ENCODE assay signal across 14 cellular contexts in the genomic region with DNA sequence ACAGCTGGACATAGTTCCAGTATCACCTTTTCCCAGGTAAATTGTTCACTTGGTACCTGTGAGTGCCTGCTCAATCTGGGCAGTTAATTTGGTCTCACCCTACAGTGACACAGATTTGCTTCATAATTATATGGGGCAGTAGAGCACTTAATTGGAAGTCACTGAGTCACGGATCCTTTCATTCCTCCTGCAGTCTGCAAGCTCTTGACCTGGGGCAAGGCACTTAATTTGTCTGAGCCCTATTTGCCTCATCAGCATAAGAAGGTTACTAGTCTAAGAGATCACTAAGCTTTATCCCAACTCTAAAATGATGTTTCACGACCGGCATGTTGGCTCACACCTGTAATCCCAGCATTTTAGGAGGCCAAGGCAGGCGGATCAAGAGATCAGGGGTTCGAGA.
"Had no signal": no experiment of that assay in that cellular context is flagged by ENCODE, and none has a peak within 500 bp of the region (broad histone marks: within the 10 kb centered on the region; RNA-seq: fewer than 3 reads in every experiment).

No MANE protein-coding gene starts in this region.

- H3K27ac ChIP-seq: breast epithelium, pancreas, tibial artery had no signal

- H3K27me3 ChIP-seq: breast epithelium, pancreas, tibial artery had no signal

- H3K27ac Mint-ChIP-seq: activated B cell treated with CpG ODN at 0.5 μM for 24 hours; activated CD8-positive, alpha-beta T cell treated with anti-CD3 and anti-CD28 coated beads for 36 hours; activated T-helper 17 cell treated with anti-CD3 and anti-CD28 coated beads, Interleukin-2, amount 50 U/mL, for 72 hours; naive B cell; stimulated activated naive B cell treated with anti-CD40 and anti-IgM and Interleukin-4, amounts not matched to agents 10 μg/mL and 1 μg/mL and 100 μg/mL, for 72 hours had no signal

- H3K4me3 ChIP-seq: breast epithelium, pancreas, tibial artery had no signal

- H3K9me3 ChIP-seq: pancreas had no signal

- H3K36me3 ChIP-seq: breast epithelium, pancreas had no signal

- H3K36me3 Mint-ChIP-seq: naive B cell had no signal

- H3K9me3 Mint-ChIP-seq: activated B cell treated with CpG ODN at 0.5 μM for 24 hours; activated CD8-positive, alpha-beta T cell treated with anti-CD3 and anti-CD28 coated beads for 36 hours; activated T-helper 17 cell treated with anti-CD3 and anti-CD28 coated beads, Interleukin-2, amount 50 U/mL, for 72 hours; stimulated activated naive B cell treated with anti-CD40 and anti-IgM and Interleukin-4, amounts not matched to agents 10 μg/mL and 1 μg/mL and 100 μg/mL, for 72 hours had no signal

- H3K27me3 Mint-ChIP-seq: activated B cell treated with CpG ODN at 0.5 μM for 24 hours; activated CD8-positive, alpha-beta T cell treated with anti-CD3 and anti-CD28 coated beads for 36 hours; activated T-helper 17 cell treated with anti-CD3 and anti-CD28 coated beads, Interleukin-2, amount 50 U/mL, for 72 hours; naive B cell; stimulated activated naive B cell treated with anti-CD40 and anti-IgM and Interleukin-4, amounts not matched to agents 10 μg/mL and 1 μg/mL and 100 μg/mL, for 72 hours had no signal

- H3K4me1 Mint-ChIP-seq: activated B cell treated with CpG ODN at 0.5 μM for 24 hours; activated T-helper 17 cell treated with anti-CD3 and anti-CD28 coated beads, Interleukin-2, amount 50 U/mL, for 72 hours; naive B cell; stimulated activated naive B cell treated with anti-CD40 and anti-IgM and Interleukin-4, amounts not matched to agents 10 μg/mL and 1 μg/mL and 100 μg/mL, for 72 hours had no signal

- H3K4me1 ChIP-seq: breast epithelium, pancreas, tibial artery had no signal

- DNase-seq: activated B cell treated with CpG ODN at 0.5 μM for 24 hours; activated CD4-positive, alpha-beta T cell treated with anti-CD3 and anti-CD28 coated beads for 48 hours; activated CD8-positive, alpha-beta T cell treated with anti-CD3 and anti-CD28 coated beads for 36 hours; activated naive CD4-positive, alpha-beta T cell treated with Interleukin-2 at 50 U/mL for 16 hours; cerebellar nuclear complex; erythroblast; naive B cell; pancreas; stimulated activated CD4-positive, alpha-beta T cell treated with anti-CD3 and anti-CD28 coated beads, Interleukin-2, amount 100 ng/mL, for 48 hours; stimulated activated naive B cell treated with anti-CD40 and anti-IgM and Interleukin-4, amounts not matched to agents 10 μg/mL and 1 μg/mL and 100 μg/mL, for 72 hours; T-helper 2 cell; tibial artery had no signal

- H3K4me3 Mint-ChIP-seq: activated B cell treated with CpG ODN at 0.5 μM for 24 hours; activated CD8-positive, alpha-beta T cell treated with anti-CD3 and anti-CD28 coated beads for 36 hours; activated T-helper 17 cell treated with anti-CD3 and anti-CD28 coated beads, Interleukin-2, amount 50 U/mL, for 72 hours; naive B cell; stimulated activated naive B cell treated with anti-CD40 and anti-IgM and Interleukin-4, amounts not matched to agents 10 μg/mL and 1 μg/mL and 100 μg/mL, for 72 hours had no signal
